15 cellular contexts compared by ENCODE assay signal in the genomic region with DNA sequence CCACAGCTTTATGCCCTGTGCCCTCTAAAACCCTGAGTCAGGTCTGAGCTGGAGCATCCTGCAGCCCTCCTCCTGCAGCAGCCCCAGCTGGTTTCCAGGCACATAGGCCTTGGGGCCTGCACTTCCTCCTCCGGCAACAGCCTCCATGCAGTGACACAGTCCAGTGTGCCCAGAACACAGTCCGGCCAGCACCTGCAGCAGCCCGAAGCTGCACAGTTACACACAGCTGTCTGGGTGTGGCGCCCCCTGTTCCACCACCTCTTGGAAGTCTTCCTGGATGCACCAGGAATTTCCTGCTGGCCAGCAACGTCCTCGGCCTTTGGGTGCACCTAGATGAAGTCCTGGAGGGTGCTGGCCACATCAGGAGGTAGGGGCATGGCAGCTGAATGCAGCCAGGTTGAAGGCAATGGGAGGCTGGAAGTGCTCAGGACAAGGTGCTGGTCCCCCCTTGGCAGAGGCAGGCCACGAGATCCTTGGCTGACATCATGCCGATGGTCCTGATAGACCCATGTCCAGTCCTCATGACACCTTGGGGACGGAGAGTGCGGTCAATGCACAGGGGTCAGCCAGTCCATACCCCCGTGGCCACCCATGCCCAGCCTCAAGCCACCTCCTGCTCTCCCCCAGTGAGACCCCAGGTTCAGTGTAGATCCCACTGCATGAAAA. TPM values are rescaled to one million over a fixed set of nuclear protein-coding genes. Genes with fewer than 3 reads are reported as not detected.
DNase-seq lines count a peak whose midpoint lies in the region; ATAC-seq, FAIRE-seq and TF ChIP-seq lines count a peak whose summit lies in the region.
"Had no signal": no experiment of that assay in that cellular context is flagged by ENCODE, and none has a peak within 500 bp of the region (broad histone marks: within the 10 kb centered on the region; RNA-seq: fewer than 3 reads in every experiment).

No MANE protein-coding gene starts in this region.

- H3K79me2 ChIP-seq in HepG2 (ENCODE audit: insufficient read depth, low read length), result no peaks in the 10 kb centered on the region

- H3K4me3 ChIP-seq in HepG2 (replicated peaks in 1 of 3; ENCODE audit: insufficient read depth in 1 of 3, low read depth in 2 of 3, low read length in 3 of 3) (no peak overlapping the region), right lobe of liver (no peak overlapping the region), mucosa of descending colon (no peak overlapping the region)
- H3K4me3 ChIP-seq: A549 had no signal

- H3K27ac ChIP-seq in HepG2 (ENCODE audit: extremely low read length, insufficient read depth, low read length), result no peak overlapping the region
- no peak overlapping the region for H3K27ac ChIP-seq in right lobe of liver
- H3K27ac ChIP-seq: A549, C4-2B had no signal

- no peaks in the 10 kb centered on the region for H3K36me3 ChIP-seq in HepG2 (replicated peaks in 1 of 2; ENCODE audit: control insufficient read depth in 1 of 2, insufficient read depth in 2 of 2, low read length in 2 of 2)
- no peaks in the 10 kb centered on the region for H3K36me3 ChIP-seq in right lobe of liver
- H3K36me3 ChIP-seq in mucosa of descending colon (ENCODE audit: low read depth), result no peaks in the 10 kb centered on the region
- H3K36me3 ChIP-seq: BE2C had no signal

- FAIRE-seq in HepG2 (lab: Jason Lieb, UNC), result no peak
- FAIRE-seq: A549, GM12891 had no signal

- TF ChIP-seq POLR2A in HepG2 (IDR thresholded peaks at IDR 0.05; ENCODE audit: insufficient read depth in 1 of 2, low read depth in 2 of 2, low read length in 2 of 2), result no peak
- no peak for TF ChIP-seq POLR2A in right lobe of liver (IDR thresholded peaks at IDR 0.05)

- TF ChIP-seq CTCF in HepG2 (CRISPR knock-in tag; IDR thresholded peaks at IDR 0.05) (no peak), right lobe of liver (IDR thresholded peaks at IDR 0.05) (no peak), mucosa of descending colon (IDR thresholded peaks at IDR 0.05) (no peak)

- H3K27me3 Mint-ChIP-seq in T-helper 17 cell, result peaks cover 50% of the 10 kb centered on the region

- H3K36me3 Mint-ChIP-seq in T-helper 17 cell (ENCODE audit: low read depth), result no peaks in the 10 kb centered on the region
- H3K36me3 Mint-ChIP-seq: CD4-positive, alpha-beta memory T cell had no signal

- CTCF ChIA-PET in HepG2 (lab: Yijun Ruan, JAX; ENCODE audit: low intra/inter-chr PET ratio, low total read pairs), result no interaction called here

- peaks cover 10% of the 10 kb centered on the region for H3K4me1 Mint-ChIP-seq in T-helper 17 cell

- H3K27ac Mint-ChIP-seq in T-helper 17 cell, result no peak overlapping the region
- H3K27ac Mint-ChIP-seq: CD4-positive, alpha-beta memory T cell; GM23338; H9 had no signal

- no peaks in the 10 kb centered on the region for H4K20me1 ChIP-seq in HepG2 (ENCODE audit: insufficient read depth, low read length)

- H3K27me3 ChIP-seq in HepG2 (ENCODE audit: control insufficient read depth in 1 of 2, insufficient read depth in 2 of 2, low read length in 2 of 2), result peaks cover 0 to 12% of the 10 kb centered on the region in 2 experiments; a peak in 3 of 5 replicates
- peaks cover 0 to 6% of the 10 kb centered on the region in 2 donors for H3K27me3 ChIP-seq in right lobe of liver

- no peak overlapping the region for H3K4me2 ChIP-seq in HepG2 (ENCODE audit: low read depth, low read length)
- H3K4me2 ChIP-seq: A549, GM23338 had no signal

- H3K4me3 Mint-ChIP-seq in T-helper 17 cell, result peak overlapping the region; percentile 15
- H3K4me3 Mint-ChIP-seq: GM23338, H9 had no signal

- H3K4me1 ChIP-seq in HepG2 (ENCODE audit: insufficient read depth, low read length), result peaks cover 8% of the 10 kb centered on the region; the same call in 1 of the 2 replicates
- no peaks in the 10 kb centered on the region for H3K4me1 ChIP-seq in right lobe of liver
- H3K4me1 ChIP-seq in mucosa of descending colon (ENCODE audit: low read depth), result peaks cover 2% of the 10 kb centered on the region
- H3K4me1 ChIP-seq: A549, BE2C had no signal

- no peaks in the 10 kb centered on the region for H3K9me3 ChIP-seq in HepG2 (ENCODE audit: low read length)
- H3K9me3 ChIP-seq in right lobe of liver, result no peaks in the 10 kb centered on the region
- no peaks in the 10 kb centered on the region for H3K9me3 ChIP-seq in T-helper 17 cell (ENCODE audit: control insufficient read depth, low read length, poor library complexity, severe bottlenecking)
- H3K9me3 ChIP-seq in mucosa of descending colon, result no peaks in the 10 kb centered on the region
- H3K9me3 ChIP-seq: A549, BE2C had no signal

- ATAC-seq in HepG2, result 0 out of 3 replicates have a peak, but pooled peaks have one; percentile 6
- ATAC-seq in right lobe of liver, result no peak
- no peak for ATAC-seq in T-helper 17 cell
- peak; percentile 37 for ATAC-seq in mucosa of descending colon
- ATAC-seq in HG02798 (IDR thresholded peaks at IDR 0.05; ENCODE audit: poor library complexity, unreplicated experiment), result no peak
- ATAC-seq: A549, GM23338 had no signal

- in situ Hi-C loops in HepG2 (cut with HindIII; ENCODE audit: extremely low pct_ligation_motif_present, low pct_unique_long_range_greater_than_20kb), result no loop called here

- WGBS in HepG2 (ENCODE audit: low lambda C conversion rate), result 28% methylated on average over 5 of the region's 11 CpGs
- WGBS in right lobe of liver (ENCODE audit: insufficient coverage, low coverage, low lambda C conversion rate, missing lambda C conversion rate), result 100% methylated on average over 1 of the region's 11 CpGs

- POLR2A ChIA-PET in HepG2 (lab: Yijun Ruan, JAX), result no interaction called here

- no peak for DNase-seq in HepG2 (ENCODE audit: low spot score)
- DNase-seq in right lobe of liver, result no peak
- DNase-seq in T-helper 17 cell, result no peak
- DNase-seq in mucosa of descending colon, result no peak
- DNase-seq in foreskin melanocyte, result no peak
- DNase-seq: BE2C; CD4-positive, alpha-beta memory T cell; DMS79; H9; IMR-90 had no signal

- intact Hi-C loops in HepG2 (cut with micrococcal nuclease; ENCODE audit: unreplicated experiment) (no loop called here), right lobe of liver (cut with DNase I) (no loop called here), mucosa of descending colon (cut with DNase I, micrococcal nuclease) (no loop called here)

- no peak overlapping the region for H2AFZ ChIP-seq in HepG2 (ENCODE audit: low read length)

- no TSS peak for BruUV-seq in HepG2 (replicated peaks; lab: Mats Ljungman, UMichigan)

- TF ChIP-seq EP300 in HepG2 (IDR thresholded peaks at IDR 0.05; ENCODE audit: low read depth in 2 of 2, low read length in 2 of 2) (no peak), HepG2 (CRISPR knock-in tag; IDR thresholded peaks at IDR 0.05; ENCODE audit: borderline replicate concordance) (no peak)

- no peak overlapping the region for H3K9ac ChIP-seq in HepG2 (ENCODE audit: insufficient read depth, low read depth, low read length)

- no peak for TF ChIP-seq RAD21 in HepG2 (CRISPR knock-in tag; IDR thresholded peaks at IDR 0.05)

TF ChIP-seq in HepG2, 621 proteins besides CTCF, POLR2A, EP300 and RAD21 (continues in another document):
- TF ChIP-seq, protein P1, sequence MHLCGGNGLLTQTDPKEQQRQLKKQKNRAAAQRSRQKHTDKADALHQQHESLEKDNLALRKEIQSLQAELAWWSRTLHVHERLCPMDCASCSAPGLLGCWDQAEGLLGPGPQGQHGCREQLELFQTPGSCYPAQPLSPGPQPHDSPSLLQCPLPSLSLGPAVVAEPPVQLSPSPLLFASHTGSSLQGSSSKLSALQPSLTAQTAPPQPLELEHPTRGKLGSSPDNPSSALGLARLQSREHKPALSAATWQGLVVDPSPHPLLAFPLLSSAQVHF (CRISPR knock-in tag; IDR thresholded peaks at IDR 0.05), result no peak
- TF ChIP-seq GTF3A (CRISPR knock-in tag; conservative IDR thresholded peaks at IDR 0.05) (no peak), SOX5 (CRISPR knock-in tag; IDR thresholded peaks at IDR 0.05; ENCODE audit: borderline replicate concordance) (no peak), ELF1 (CRISPR knock-in tag; IDR thresholded peaks at IDR 0.05) (no peak), MED1 (CRISPR knock-in tag; IDR thresholded peaks at IDR 0.05) (no peak), HDAC6 (IDR thresholded peaks at IDR 0.05; ENCODE audit: low read depth, low read length) (no peak)
- TF ChIP-seq, protein P2, sequence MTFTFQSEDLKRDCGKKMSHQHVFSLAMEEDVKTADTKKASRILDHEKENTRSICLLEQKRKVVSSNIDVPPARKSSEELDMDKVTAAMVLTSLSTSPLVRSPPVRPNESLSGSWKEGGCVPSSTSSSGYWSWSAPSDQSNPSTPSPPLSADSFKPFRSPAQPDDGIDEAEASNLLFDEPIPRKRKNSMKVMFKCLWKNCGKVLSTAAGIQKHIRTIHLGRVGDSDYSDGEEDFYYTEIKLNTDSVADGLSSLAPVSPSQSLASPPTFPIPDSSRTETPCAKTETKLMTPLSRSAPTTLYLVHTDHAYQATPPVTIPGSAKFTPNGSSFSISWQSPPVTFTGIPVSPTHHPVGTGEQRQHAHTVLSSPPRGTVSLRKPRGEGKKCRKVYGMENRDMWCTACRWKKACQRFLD (CRISPR knock-in tag; IDR thresholded peaks at IDR 0.05; ENCODE audit: borderline replicate concordance), result no peak

RNA-seq across cellular contexts. Expression of gene PARP4, which starts 27.1 kb away (rescaled TPM):
- total RNA-seq in HepG2 (2016; rRNA removed; fragmentation: Illumina TruSeq; extraction: Trizol) (42.6 and 66.0 TPM in 2 replicates), right lobe of liver (10 to 100 TPM; 23.0 to 41.2 (median 36.5) TPM), T-helper 17 cell (10 to 100 TPM; 44.7 to 49.0 TPM), mucosa of descending colon (100 to 1,000 TPM in 2 of 3 donors, 10 to 100 TPM in 1; 88.4 to 156 (median 117) TPM)
- 6.9 and 7.5 TPM in 2 replicates for total RNA-seq in HepG2 (2016; cell fraction: cytosol; rRNA removed; fragmentation: Illumina TruSeq; extraction: Trizol; ENCODE audit: low read depth)
- total RNA-seq in HepG2 (2016; cell fraction: insoluble cytoplasmic fraction; rRNA removed; fragmentation: Illumina TruSeq; extraction: Trizol), result 42.5 and 60.1 TPM in 2 replicates
- total RNA-seq in HepG2 (2016; cell fraction: membrane; rRNA removed; fragmentation: Illumina TruSeq; extraction: Trizol), result 11.9 and 14.2 TPM in 2 replicates
- total RNA-seq in HepG2 (2016; cell fraction: nucleus; rRNA removed; fragmentation: Illumina TruSeq; extraction: Trizol), result 39.9 and 41.3 TPM in 2 replicates
- 40.5 and 41.2 TPM in 2 replicates for polyA plus RNA-seq in HepG2 (2011; rRNA removed)
- 26.6 and 37.6 TPM in 2 replicates for polyA plus RNA-seq in HepG2 (2011; cell fraction: cytosol; rRNA removed)
- polyA plus RNA-seq in HepG2 (2011; cell fraction: nucleus; rRNA removed), result 50.5 and 50.9 TPM in 2 replicates
- 31.7 and 34.6 TPM in 2 replicates for polyA plus RNA-seq in HepG2 (2012)
- polyA plus RNA-seq in HepG2 (2016; cell fraction: cytosol; fragmentation: Illumina TruSeq; extraction: Trizol; ENCODE audit: low read depth), result 0.78 and 1.1 TPM in 2 replicates
- polyA plus RNA-seq in HepG2 (2016; cell fraction: insoluble cytoplasmic fraction; fragmentation: Illumina TruSeq; extraction: Trizol; ENCODE audit: low read depth), result 35.1 and 36.9 TPM in 2 replicates
- polyA plus RNA-seq in HepG2 (2016; cell fraction: membrane; fragmentation: Illumina TruSeq; extraction: Trizol; ENCODE audit: low read depth), result 2.5 and 3.1 TPM in 2 replicates
- polyA plus RNA-seq in HepG2 (2016; cell fraction: nucleus; fragmentation: Illumina TruSeq; extraction: Trizol; ENCODE audit: insufficient read depth, low read depth), result 27.5 and 31.1 TPM in 2 replicates
- polyA minus RNA-seq in HepG2 (2011; rRNA and poly(A)+ RNA removed; ENCODE audit: low replicate concordance), result 62.2 and 74.0 TPM in 2 replicates
- polyA minus RNA-seq in HepG2 (2011; cell fraction: cytosol; rRNA and poly(A)+ RNA removed), result 41.5 and 47.8 TPM in 2 replicates
- 88.5 and 130 TPM in 2 replicates for polyA minus RNA-seq in HepG2 (2011; cell fraction: nucleus; rRNA and poly(A)+ RNA removed)

Comparison
In these comparisons a context has a peak if more than half of its experiments do, and no peak if none do; other contexts are left out.
1. ATAC-seq: peak in HepG2 (single experiment) and mucosa of descending colon (single experiment); none in right lobe of liver (0 of 4), T-helper 17 cell (single experiment) and HG02798 (single experiment).